ENCODE assay signal across 2 cellular contexts in the genomic region with DNA sequence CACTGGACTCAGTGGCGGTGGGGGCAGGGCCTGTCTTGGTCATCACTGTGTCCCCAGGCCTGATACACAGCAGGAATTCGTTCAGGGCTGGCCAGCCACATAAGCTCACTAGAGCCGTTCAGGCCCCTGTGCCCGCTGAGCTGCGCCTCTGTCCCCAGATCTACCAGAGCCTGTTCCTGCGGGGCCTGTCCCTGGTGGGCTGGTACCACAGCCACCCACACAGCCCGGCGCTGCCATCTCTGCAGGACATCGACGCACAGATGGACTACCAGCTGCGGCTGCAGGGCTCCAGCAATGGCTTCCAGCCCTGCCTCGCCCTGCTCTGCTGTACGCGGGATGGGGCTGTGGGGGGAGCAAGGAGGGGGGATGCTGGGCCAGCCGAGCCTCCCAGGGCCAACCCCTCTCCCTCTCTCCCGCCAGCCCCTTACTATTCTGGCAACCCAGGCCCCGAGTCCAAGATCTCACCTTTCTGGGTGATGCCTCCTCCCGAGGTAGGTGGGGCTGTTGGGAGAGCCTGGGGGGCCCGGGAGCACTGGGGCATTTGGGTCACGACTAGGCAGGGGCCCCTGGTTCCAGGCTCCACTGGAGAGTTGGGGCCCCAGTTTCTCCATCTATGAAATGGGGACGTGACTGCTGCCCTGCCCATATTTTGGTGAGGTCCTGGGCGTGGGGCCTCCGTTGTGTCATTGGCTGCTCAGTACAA.
TF ChIP-seq lines count a peak whose summit lies in the region.

No MANE protein-coding gene starts in this region.

TF ChIP-seq in HEK293, 187 proteins besides CTCF, POLR2A, EP300 and RAD21:
- no peak for TF ChIP-seq ZNF302 (tag by site-specific recombination; IDR thresholded peaks at IDR 0.05; ENCODE audit: low read depth)
- TF ChIP-seq MYNN (tag by site-specific recombination; IDR thresholded peaks at IDR 0.05; ENCODE audit: borderline replicate concordance) = no peak
- no peak for TF ChIP-seq ZBTB21 (tag by site-specific recombination; IDR thresholded peaks at IDR 0.05)
- no peak for TF ChIP-seq ZNF610 (tag by site-specific recombination; IDR thresholded peaks at IDR 0.05; ENCODE audit: borderline replicate concordance)
- TF ChIP-seq ZNF544 (tag by site-specific recombination; IDR thresholded peaks at IDR 0.05) = no peak
- no peak for TF ChIP-seq MZF1 (tag by site-specific recombination; IDR thresholded peaks at IDR 0.05; ENCODE audit: borderline replicate concordance)
- no peak for TF ChIP-seq ZNF394 (tag by site-specific recombination; IDR thresholded peaks at IDR 0.05; ENCODE audit: borderline replicate concordance)
- TF ChIP-seq ZNF600 (tag by site-specific recombination; IDR thresholded peaks at IDR 0.05) = 0 out of 2 replicates have a peak, but pooled peaks have one; percentile 19
- no peak for TF ChIP-seq ZNF707 (tag by site-specific recombination; IDR thresholded peaks at IDR 0.05)
- TF ChIP-seq EGR2 (tag by site-specific recombination; IDR thresholded peaks at IDR 0.05; ENCODE audit: low read depth) = no peak
- no peak for TF ChIP-seq ZNF830 (tag by site-specific recombination; IDR thresholded peaks at IDR 0.05; ENCODE audit: low read depth)
- TF ChIP-seq, protein P1, sequence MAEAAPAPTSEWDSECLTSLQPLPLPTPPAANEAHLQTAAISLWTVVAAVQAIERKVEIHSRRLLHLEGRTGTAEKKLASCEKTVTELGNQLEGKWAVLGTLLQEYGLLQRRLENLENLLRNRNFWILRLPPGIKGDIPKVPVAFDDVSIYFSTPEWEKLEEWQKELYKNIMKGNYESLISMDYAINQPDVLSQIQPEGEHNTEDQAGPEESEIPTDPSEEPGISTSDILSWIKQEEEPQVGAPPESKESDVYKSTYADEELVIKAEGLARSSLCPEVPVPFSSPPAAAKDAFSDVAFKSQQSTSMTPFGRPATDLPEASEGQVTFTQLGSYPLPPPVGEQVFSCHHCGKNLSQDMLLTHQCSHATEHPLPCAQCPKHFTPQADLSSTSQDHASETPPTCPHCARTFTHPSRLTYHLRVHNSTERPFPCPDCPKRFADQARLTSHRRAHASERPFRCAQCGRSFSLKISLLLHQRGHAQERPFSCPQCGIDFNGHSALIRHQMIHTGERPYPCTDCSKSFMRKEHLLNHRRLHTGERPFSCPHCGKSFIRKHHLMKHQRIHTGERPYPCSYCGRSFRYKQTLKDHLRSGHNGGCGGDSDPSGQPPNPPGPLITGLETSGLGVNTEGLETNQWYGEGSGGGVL (tag by site-specific recombination; IDR thresholded peaks at IDR 0.05) = 0 out of 2 replicates have a peak, but pooled peaks have one; percentile 35
- TF ChIP-seq ZNF561 (tag by site-specific recombination; IDR thresholded peaks at IDR 0.05; ENCODE audit: borderline replicate concordance) = no peak
- no peak for TF ChIP-seq ZNF10 (tag by site-specific recombination; IDR thresholded peaks at IDR 0.05)
TF ChIP-seq in HEK293: peak in this region for 2.

TF ChIP-seq in HepG2, 621 proteins besides CTCF, POLR2A, EP300 and RAD21:
- TF ChIP-seq RBM22 (optimal IDR thresholded peaks at IDR 0.05; ENCODE audit: low read length) (peak; percentile 63), ZNF629 (CRISPR knock-in tag; conservative IDR thresholded peaks at IDR 0.05) (peak; percentile 54; the same call in 1 of the 2 replicates), AGO2 (optimal IDR thresholded peaks at IDR 0.05; ENCODE audit: low read depth, low read length) (peak; percentile 90), POLR2G (IDR thresholded peaks at IDR 0.05; ENCODE audit: low read depth, low read length) (peak; percentile 17; the same call in 1 of the 2 replicates), ZNF484 (CRISPR knock-in tag; IDR thresholded peaks at IDR 0.05; ENCODE audit: borderline replicate concordance, low read depth) (no peak), ZBED4 (CRISPR knock-in tag; IDR thresholded peaks at IDR 0.05; ENCODE audit: borderline replicate concordance) (no peak), SMAD1 (CRISPR knock-in tag; IDR thresholded peaks at IDR 0.05; ENCODE audit: borderline replicate concordance, low read depth) (no peak), ZNF83 (CRISPR knock-in tag; IDR thresholded peaks at IDR 0.05; ENCODE audit: borderline replicate concordance) (no peak), ZNF652 (CRISPR knock-in tag; IDR thresholded peaks at IDR 0.05; ENCODE audit: borderline replicate concordance, low read depth) (no peak), ZBTB46 (CRISPR knock-in tag; IDR thresholded peaks at IDR 0.05; ENCODE audit: borderline replicate concordance) (no peak)
- TF ChIP-seq, protein P2, sequence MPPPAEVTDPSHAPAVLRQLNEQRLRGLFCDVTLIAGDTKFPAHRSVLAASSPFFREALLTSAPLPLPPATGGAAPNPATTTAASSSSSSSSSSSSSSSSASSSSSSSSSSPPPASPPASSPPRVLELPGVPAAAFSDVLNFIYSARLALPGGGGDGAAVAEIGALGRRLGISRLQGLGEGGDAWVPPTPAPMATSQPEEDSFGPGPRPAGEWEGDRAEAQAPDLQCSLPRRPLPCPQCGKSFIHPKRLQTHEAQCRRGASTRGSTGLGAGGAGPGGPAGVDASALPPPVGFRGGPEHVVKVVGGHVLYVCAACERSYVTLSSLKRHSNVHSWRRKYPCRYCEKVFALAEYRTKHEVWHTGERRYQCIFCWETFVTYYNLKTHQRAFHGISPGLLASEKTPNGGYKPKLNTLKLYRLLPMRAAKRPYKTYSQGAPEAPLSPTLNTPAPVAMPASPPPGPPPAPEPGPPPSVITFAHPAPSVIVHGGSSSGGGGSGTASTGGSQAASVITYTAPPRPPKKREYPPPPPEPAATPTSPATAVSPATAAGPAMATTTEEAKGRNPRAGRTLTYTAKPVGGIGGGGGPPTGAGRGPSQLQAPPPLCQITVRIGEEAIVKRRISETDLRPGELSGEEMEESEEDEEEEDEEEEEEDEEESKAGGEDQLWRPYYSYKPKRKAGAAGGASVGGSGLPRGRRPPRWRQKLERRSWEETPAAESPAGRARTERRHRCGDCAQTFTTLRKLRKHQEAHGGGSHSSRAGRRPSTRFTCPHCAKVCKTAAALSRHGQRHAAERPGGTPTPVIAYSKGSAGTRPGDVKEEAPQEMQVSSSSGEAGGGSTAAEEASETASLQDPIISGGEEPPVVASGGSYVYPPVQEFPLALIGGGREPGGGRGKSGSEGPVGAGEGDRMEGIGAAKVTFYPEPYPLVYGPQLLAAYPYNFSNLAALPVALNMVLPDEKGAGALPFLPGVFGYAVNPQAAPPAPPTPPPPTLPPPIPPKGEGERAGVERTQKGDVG (CRISPR knock-in tag; IDR thresholded peaks at IDR 0.05; ENCODE audit: borderline replicate concordance) = no peak
